8 cellular contexts compared by ENCODE assay signal in genomic region chr7:66655113-66655806, GRCh38. TPM values are rescaled to one million over a fixed set of nuclear protein-coding genes. Genes with fewer than 3 reads are reported as not detected.
DNase-seq lines count a peak whose midpoint lies in the region; ATAC-seq and TF ChIP-seq lines count a peak whose summit lies in the region.
"Not testable (repeated sequence)": the region's sequence is repeated elsewhere in the genome, so short reads cannot be mapped to it uniquely, and the experiment has no call there.

No MANE protein-coding gene starts in this region.

- H2BK5ac ChIP-seq in trophoblast cell (ENCODE audit: low read depth, low read length, poor library complexity): peak overlapping the region; percentile 66

- not testable (repeated sequence) for H3K36me3 ChIP-seq in ectodermal cell (ENCODE audit: control insufficient read depth, insufficient read depth, low read length); trophoblast cell (ENCODE audit: control insufficient read depth in 1 of 2, insufficient read depth in 2 of 2, low read length in 2 of 2)

- H3K23ac ChIP-seq in trophoblast cell (ENCODE audit: low read length): not testable (repeated sequence)

- peak overlapping the region; percentile 83 for H3K9ac ChIP-seq in trophoblast cell (ENCODE audit: low read length)

- H3K27me3 ChIP-seq in ectodermal cell (ENCODE audit: control insufficient read depth, insufficient read depth, low read length, poor library complexity, severe bottlenecking); trophoblast cell (ENCODE audit: insufficient read depth, low read length): not testable (repeated sequence)

- peak overlapping the region; percentile 57 for H4K12ac ChIP-seq in trophoblast cell (ENCODE audit: low read depth, low read length)

- not testable (repeated sequence) for H2BK120ac ChIP-seq in trophoblast cell (ENCODE audit: insufficient read depth, low read length, poor library complexity)

- not testable (repeated sequence) for TF ChIP-seq CTCF in 22Rv1 (IDR thresholded peaks at IDR 0.05)

- H4K8ac ChIP-seq in trophoblast cell (ENCODE audit: low read depth, low read length): peak overlapping the region; percentile 80

- H3K18ac ChIP-seq in trophoblast cell (ENCODE audit: low read length): peak overlapping the region; percentile 42

- H3K79me2 ChIP-seq in trophoblast cell (ENCODE audit: control insufficient read depth, insufficient read depth, low read length, poor library complexity): not testable (repeated sequence)

- H3K27ac ChIP-seq in 22Rv1 (peak overlapping the region; percentile 93), ectodermal cell (ENCODE audit: insufficient read depth, low read depth, low read length, poor library complexity, severe bottlenecking) (peak overlapping the region; percentile 98), trophoblast cell (ENCODE audit: low read depth, low read length) (peak overlapping the region; percentile 94)

- peak overlapping the region; percentile 95 for H3K4me3 ChIP-seq in ectodermal cell (ENCODE audit: insufficient read depth, low read depth, low read length)
- H3K4me3 ChIP-seq in trophoblast cell (ENCODE audit: low read depth, low read length): peak overlapping the region; percentile 93

- H3K79me1 ChIP-seq in trophoblast cell (ENCODE audit: low read length): peaks cover 13% of the 10 kb centered on the region

- ATAC-seq in GM18498 (IDR thresholded peaks at IDR 0.05; ENCODE audit: unreplicated experiment) (peak; percentile 10), HG03064 (IDR thresholded peaks at IDR 0.05; ENCODE audit: low read depth, unreplicated experiment) (peak; percentile 1)

- H3K9me3 ChIP-seq in ectodermal cell (ENCODE audit: control insufficient read depth, low read length); trophoblast cell (ENCODE audit: insufficient read depth, low read depth, low read length): not testable (repeated sequence)

- peak overlapping the region; percentile 27 for H2AFZ ChIP-seq in trophoblast cell (ENCODE audit: insufficient read depth, low read length, poor library complexity)

- H2AK5ac ChIP-seq in trophoblast cell (ENCODE audit: low read length): not testable (repeated sequence)

- not testable (repeated sequence) for H2BK12ac ChIP-seq in trophoblast cell (ENCODE audit: low read length)

- not testable (repeated sequence) for H3K14ac ChIP-seq in trophoblast cell (ENCODE audit: low read length)

- DNase-seq in NCI-H82 (lab: John Stamatoyannopoulos, UW) (peak; percentile 56), iris pigment epithelial cell (ENCODE audit: low read depth) (peak; percentile 50), trophoblast cell (peak; percentile 63 to 73)
- DNase-seq in activated CD8-positive, alpha-beta memory T cell treated with anti-CD3 and anti-CD28 coated beads, Interleukin-2, amount 50 U/mL, for 48 hours: peak; percentile 61

- H3K4me1 ChIP-seq in ectodermal cell (ENCODE audit: control insufficient read depth, insufficient read depth, low read length); trophoblast cell (ENCODE audit: control insufficient read depth in 1 of 2, insufficient read depth in 2 of 2, low read length in 2 of 2): not testable (repeated sequence)

- WGBS in ectodermal cell, 2 experiments: 14% methylated on average over 27 to 28 of the region's 28 CpGs
- no CpG with 5 or more reads among the region's 28 CpGs for WGBS in trophoblast cell (ENCODE audit: extremely low coverage, insufficient coverage, insufficient read length)

- peak overlapping the region; percentile 68 for H3K4me2 ChIP-seq in trophoblast cell (ENCODE audit: low read length)

- peak overlapping the region; percentile 11 for H3K4ac ChIP-seq in trophoblast cell (ENCODE audit: low read depth, low read length)

- peak overlapping the region; percentile 47 for H4K91ac ChIP-seq in trophoblast cell (ENCODE audit: low read depth, low read length)

RNA-seq across cellular contexts. Expression of gene KCTD7, which starts 26.6 kb away (rescaled TPM):
- 17.1 TPM for polyA plus RNA-seq in ectodermal cell (2013, experiment 1 of 4)
- polyA plus RNA-seq in ectodermal cell (2013, experiment 2 of 4): 18.1 TPM
- 14.1 TPM for polyA plus RNA-seq in ectodermal cell (2013, experiment 3 of 4)
- 17.2 TPM for polyA plus RNA-seq in ectodermal cell (2013, experiment 4 of 4)
- 4.7 and 5.1 TPM in 2 replicates for polyA plus RNA-seq in trophoblast cell (2013)

Comparison
In these comparisons a context has a peak if more than half of its experiments do, and no peak if none do; other contexts are left out.
1. Peak in every context shown above with its lines: DNase-seq, ATAC-seq, H3K4me3 ChIP-seq and H3K27ac ChIP-seq.